In genomic region chr19:19619121-19619848, GRCh38 we compare ENCODE assay signal across 8 cellular contexts. TPM values are rescaled to one million over a fixed set of nuclear protein-coding genes. Genes with fewer than 3 reads are reported as not detected.
DNase-seq lines count a peak whose midpoint lies in the region; ATAC-seq, FAIRE-seq and TF ChIP-seq lines count a peak whose summit lies in the region.

No MANE protein-coding gene starts in this region.

- H3K9me3 Mint-ChIP-seq in CD14-positive monocyte (peaks cover 0 to 5% (median 0%) of the 10 kb centered on the region in 7 donors), MCF 10A (ENCODE audit: unreplicated experiment) (no peaks in the 10 kb centered on the region), nephron progenitor cell (no peaks in the 10 kb centered on the region)

- no peak for ATAC-seq in GM18858 (IDR thresholded peaks at IDR 0.05; ENCODE audit: unreplicated experiment)

- intact Hi-C loops in CD14-positive monocyte (cut with micrococcal nuclease) (loop anchor here in 1 of 2 donors (2.0 to 5.0 kb wide), 2 partner anchors 28 to 297 kb away; partner anchors contain the start of genes MAU2 and SUGP1), MCF 10A (cut with micrococcal nuclease) (no loop called here)

- H3K4me3 ChIP-seq in Jurkat, Clone E6-1 (ENCODE audit: low read length) = peak overlapping the region; percentile 52

- POLR2A ChIA-PET in MCF 10A (lab: Yijun Ruan, JAX) = interaction anchor here (1.2 kb wide), 1 partner anchor 16 kb away, joined by 3 read pairs; no protein-coding TSS in a partner anchor

- no peak for FAIRE-seq in D721Med (lab: Jason Lieb, UNC)

- BruUV-seq in MCF 10A (replicated peaks; lab: Mats Ljungman, UMichigan) = no TSS peak

- peak overlapping the region; percentile 67 to 80 for H3K4me3 Mint-ChIP-seq in CD14-positive monocyte
- H3K4me3 Mint-ChIP-seq in MCF 10A (ENCODE audit: unreplicated experiment) = peak overlapping the region; percentile 66
- peak overlapping the region; percentile 82 for H3K4me3 Mint-ChIP-seq in nephron progenitor cell

- TF ChIP-seq CTCF in CD14-positive monocyte (IDR thresholded peaks at IDR 0.05) (no peak), MCF 10A (IDR thresholded peaks at IDR 0.05; ENCODE audit: unreplicated experiment) (no peak), nephron progenitor cell (IDR thresholded peaks at IDR 0.05) (no peak), D721Med (IDR thresholded peaks at IDR 0.05; ENCODE audit: insufficient read depth, missing control alignments) (no peak)

- H3K4me1 Mint-ChIP-seq in CD14-positive monocyte = peaks cover 17% of the 10 kb centered on the region
- H3K4me1 Mint-ChIP-seq in MCF 10A (ENCODE audit: insufficient read depth, unreplicated experiment) = no peaks in the 10 kb centered on the region
- peaks cover 61% of the 10 kb centered on the region for H3K4me1 Mint-ChIP-seq in nephron progenitor cell

- CTCF ChIA-PET in MCF 10A (lab: Yijun Ruan, JAX) = interaction anchor here (1.1 to 1.7 kb wide), 2 partner anchors 11 to 87 kb away, joined by 3 to 8 read pairs; no protein-coding TSS in a partner anchor

- DNase-seq in CD14-positive monocyte (ENCODE audit: low spot score) (no peak), MCF 10A (ENCODE audit: unreplicated experiment) (no peak), nephron progenitor cell (no peak), D721Med (ENCODE audit: insufficient read length, low spot score) (no peak), NCI-H2171 treated with DMSO at 0.1 percent for 48 hours (lab: John Stamatoyannopoulos, UW) (no peak), HUDEP-2 (lab: John Stamatoyannopoulos, UW; ENCODE audit: unreplicated experiment in 76 of 76) (no peak)
- DNase-seq in Jurkat, Clone E6-1 (ENCODE audit: low read depth, low spot score) = no peak

- H3K27me3 Mint-ChIP-seq in CD14-positive monocyte (ENCODE audit: low read depth in 3 of 3) = peaks cover 4 to 11% (median 7%) of the 10 kb centered on the region in 3 donors
- no peaks in the 10 kb centered on the region for H3K27me3 Mint-ChIP-seq in MCF 10A (ENCODE audit: insufficient read depth, unreplicated experiment)
- peaks cover 4% of the 10 kb centered on the region for H3K27me3 Mint-ChIP-seq in nephron progenitor cell (ENCODE audit: low read depth, poor library complexity)

- H3K36me3 Mint-ChIP-seq in CD14-positive monocyte (peaks cover 13 to 15% of the 10 kb centered on the region in 2 donors), MCF 10A (ENCODE audit: insufficient read depth, unreplicated experiment) (peaks cover under 1% of the 10 kb centered on the region), nephron progenitor cell (ENCODE audit: low read depth) (peaks cover 14% of the 10 kb centered on the region)

- H3K27ac Mint-ChIP-seq in CD14-positive monocyte = peak overlapping the region; percentile 53 to 92 (median 76)
- H3K27ac Mint-ChIP-seq in MCF 10A (ENCODE audit: low read depth, unreplicated experiment) = no peak overlapping the region
- H3K27ac Mint-ChIP-seq in nephron progenitor cell = no peak overlapping the region

RNA-seq across cellular contexts. Expression of gene PBX4, which starts 0.8 kb away (rescaled TPM):
- polyA plus RNA-seq in CD14-positive monocyte = not detected
- 11.5 TPM for polyA plus RNA-seq in Jurkat, Clone E6-1 (2012; ENCODE audit: insufficient read depth, insufficient read length)
- 0.30 TPM in 1 of 2 replicates, not detected in the other for total RNA-seq in MCF 10A (2022)

RNA-seq across cellular contexts. Expression of gene LPAR2, which starts 8.7 kb away (rescaled TPM):
- polyA plus RNA-seq in CD14-positive monocyte = 1 to 10 TPM; 1.9 to 2.2 TPM
- 15.5 TPM for polyA plus RNA-seq in Jurkat, Clone E6-1 (2012; ENCODE audit: insufficient read depth, insufficient read length)
- 15.5 and 17.4 TPM in 2 replicates for total RNA-seq in MCF 10A (2022)

RNA-seq across cellular contexts. Expression of gene GMIP, which starts 24.2 kb away (rescaled TPM):
- polyA plus RNA-seq in CD14-positive monocyte = 10 to 100 TPM; 41.4 to 75.1 TPM
- 21.2 TPM for polyA plus RNA-seq in Jurkat, Clone E6-1 (2012; ENCODE audit: insufficient read depth, insufficient read length)
- total RNA-seq in MCF 10A (2022) = 9.1 and 10.1 TPM in 2 replicates

RNA-seq across cellular contexts. Expression of gene ATP13A1, which starts 44.2 kb away (rescaled TPM):
- polyA plus RNA-seq in CD14-positive monocyte = 10 to 100 TPM; 16.9 to 21.9 TPM
- polyA plus RNA-seq in Jurkat, Clone E6-1 (2012; ENCODE audit: insufficient read depth, insufficient read length) = 52.1 TPM
- 63.9 and 67.2 TPM in 2 replicates for total RNA-seq in MCF 10A (2022)

RNA-seq across cellular contexts. Expression of gene ZNF101, which starts 49.4 kb away (rescaled TPM):
- 1 to 10 TPM; 5.5 to 8.4 TPM for polyA plus RNA-seq in CD14-positive monocyte
- 22.1 TPM for polyA plus RNA-seq in Jurkat, Clone E6-1 (2012; ENCODE audit: insufficient read depth, insufficient read length)
- total RNA-seq in MCF 10A (2022) = 8.6 and 9.2 TPM in 2 replicates

Comparison
In these comparisons a context has a peak if more than half of its experiments do, and no peak if none do; other contexts are left out.
1. H3K27ac Mint-ChIP-seq: peak in CD14-positive monocyte (7 of 7); none in MCF 10A (single experiment) and nephron progenitor cell (single experiment).
2. Peak in every context shown above with its lines, with median percentiles within 50 percentile points of each other: H3K4me3 Mint-ChIP-seq.